Comparison of ENCODE assay signal across 14 cellular contexts in genomic region chr1:52556641-52557360, GRCh38.
"Had no signal": no experiment of that assay in that cellular context is flagged by ENCODE, and none has a peak within 500 bp of the region (broad histone marks: within the 10 kb centered on the region; RNA-seq: fewer than 3 reads in every experiment).

No MANE protein-coding gene starts in this region.

- FAIRE-seq: frontal cortex, pancreas had no signal

- H3K9me3 Mint-ChIP-seq: activated CD4-positive, alpha-beta memory T cell treated with anti-CD3 and anti-CD28 coated beads for 36 hours; activated naive CD8-positive, alpha-beta T cell treated with anti-CD3 and anti-CD28 coated beads for 36 hours; activated T-cell treated with anti-CD3 and anti-CD28 coated beads, Interleukin-2, amount 50 U/mL, for 4 hours; stimulated activated naive CD8-positive, alpha-beta T cell treated with anti-CD3 and anti-CD28 coated beads, Interleukin-15, Interleukin-2, amounts not matched to agents 100 ng/mL and 50 ng/mL, for 24 hours had no signal

- H3K27me3 Mint-ChIP-seq: activated CD4-positive, alpha-beta memory T cell treated with anti-CD3 and anti-CD28 coated beads for 36 hours; activated naive CD8-positive, alpha-beta T cell treated with anti-CD3 and anti-CD28 coated beads for 36 hours; stimulated activated naive CD8-positive, alpha-beta T cell treated with anti-CD3 and anti-CD28 coated beads, Interleukin-15, Interleukin-2, amounts not matched to agents 100 ng/mL and 50 ng/mL, for 24 hours had no signal

- H3K36me3 Mint-ChIP-seq: activated CD4-positive, alpha-beta memory T cell treated with anti-CD3 and anti-CD28 coated beads for 36 hours; activated naive CD8-positive, alpha-beta T cell treated with anti-CD3 and anti-CD28 coated beads for 36 hours had no signal

- H3K27me3 ChIP-seq: cardiac muscle cell, pancreas, testis had no signal

- H3K9me3 ChIP-seq: pancreas, testis had no signal

- H3K4me3 Mint-ChIP-seq: activated CD4-positive, alpha-beta memory T cell treated with anti-CD3 and anti-CD28 coated beads for 36 hours; activated naive CD8-positive, alpha-beta T cell treated with anti-CD3 and anti-CD28 coated beads for 36 hours; activated T-cell treated with anti-CD3 and anti-CD28 coated beads, Interleukin-2, amount 50 U/mL, for 4 hours; stimulated activated naive CD8-positive, alpha-beta T cell treated with anti-CD3 and anti-CD28 coated beads, Interleukin-15, Interleukin-2, amounts not matched to agents 100 ng/mL and 50 ng/mL, for 24 hours had no signal

- H3K27ac Mint-ChIP-seq: activated CD4-positive, alpha-beta memory T cell treated with anti-CD3 and anti-CD28 coated beads for 36 hours; activated naive CD8-positive, alpha-beta T cell treated with anti-CD3 and anti-CD28 coated beads for 36 hours; stimulated activated naive CD8-positive, alpha-beta T cell treated with anti-CD3 and anti-CD28 coated beads, Interleukin-15, Interleukin-2, amounts not matched to agents 100 ng/mL and 50 ng/mL, for 24 hours had no signal

- H3K27ac ChIP-seq: cardiac muscle cell, pancreas, testis, VCaP had no signal

- H3K36me3 ChIP-seq: cardiac muscle cell, pancreas had no signal

- H3K4me1 ChIP-seq: testis had no signal

- ATAC-seq: activated T-cell treated with anti-CD3 and anti-CD28 coated beads, Interleukin-2, amount 50 U/mL, for 4 hours; left ventricle myocardium superior; pancreas had no signal

- H3K4me3 ChIP-seq: cardiac muscle cell, pancreas, testis had no signal

- DNase-seq: activated CD4-positive, alpha-beta memory T cell treated with anti-CD3 and anti-CD28 coated beads for 36 hours; activated gamma-delta T cell; activated naive CD8-positive, alpha-beta T cell treated with anti-CD3 and anti-CD28 coated beads for 36 hours; activated T-cell treated with anti-CD3 and anti-CD28 coated beads, Interleukin-2, amount 50 U/mL, for 4 hours; left ventricle myocardium superior; mesendoderm; pancreas; stimulated activated CD4-positive, alpha-beta T cell treated with anti-CD3 and anti-CD28 coated beads, Interleukin-4, amount 100 ng/mL, for 1 hour; stimulated activated CD8-positive, alpha-beta memory T cell treated with anti-CD3 and anti-CD28 coated beads, Interleukin-4, amount 100 ng/mL, for 48 hours; testis had no signal
